Comparison of ENCODE assay signal across 37 cellular contexts in genomic region chr2:219505585-219505984, GRCh38. TPM values are rescaled to one million over a fixed set of nuclear protein-coding genes. Genes with fewer than 3 reads are reported as not detected.
"Had no signal": no experiment of that assay in that cellular context is flagged by ENCODE, and none has a peak within 500 bp of the region (broad histone marks: within the 10 kb centered on the region; RNA-seq: fewer than 3 reads in every experiment).

No MANE protein-coding gene starts in this region.

- DNase-seq: Karpas-422, Kasumi-1, MG63, MM.1S, MV-4-11, NCI-H1048, NCI-H1092, NCI-H1092 treated with DMSO at 0.1 percent for 48 hours, NCI-H1105, NCI-H1105 treated with DMSO at 0.1 percent for 48 hours, NCI-H1417, NCI-H1417 treated with DMSO at 0.1 percent for 48 hours, NCI-H1436, NCI-H1436 treated with DMSO at 0.1 percent for 48 hours, NCI-H146, NCI-H1694, NCI-H1694 treated with DMSO at 0.1 percent for 48 hours, NCI-H187, NCI-H187 treated with DMSO at 0.1 percent for 48 hours, NCI-H1930, NCI-H2029, NCI-H2029 treated with DMSO at 0.1 percent for 48 hours, NCI-H2081, NCI-H2081 treated with DMSO at 0.1 percent for 48 hours, NCI-H2107, NCI-H2171, NCI-H2171 treated with DMSO at 0.1 percent for 48 hours, NCI-H2227 treated with DMSO at 0.1 percent for 48 hours, NCI-H226, NCI-H345, NCI-H446 treated with DMSO at 0.1 percent for 48 hours, NCI-H510A, NCI-H510A treated with DMSO at 0.1 percent for 48 hours, NCI-H524, NCI-H524 treated with DMSO at 0.1 percent for 48 hours had no signal

- H3K4me3 ChIP-seq: MG63 had no signal

- H3K9me3 ChIP-seq: MG63 had no signal

RNA-seq across cellular contexts. Expression of gene ASIC4, which starts 8.7 kb away (rescaled TPM):
- total RNA-seq: LHCN-M2, MCF 10A had no signal
